Comparison of ENCODE assay signal across 1 cellular context in the genomic region with DNA sequence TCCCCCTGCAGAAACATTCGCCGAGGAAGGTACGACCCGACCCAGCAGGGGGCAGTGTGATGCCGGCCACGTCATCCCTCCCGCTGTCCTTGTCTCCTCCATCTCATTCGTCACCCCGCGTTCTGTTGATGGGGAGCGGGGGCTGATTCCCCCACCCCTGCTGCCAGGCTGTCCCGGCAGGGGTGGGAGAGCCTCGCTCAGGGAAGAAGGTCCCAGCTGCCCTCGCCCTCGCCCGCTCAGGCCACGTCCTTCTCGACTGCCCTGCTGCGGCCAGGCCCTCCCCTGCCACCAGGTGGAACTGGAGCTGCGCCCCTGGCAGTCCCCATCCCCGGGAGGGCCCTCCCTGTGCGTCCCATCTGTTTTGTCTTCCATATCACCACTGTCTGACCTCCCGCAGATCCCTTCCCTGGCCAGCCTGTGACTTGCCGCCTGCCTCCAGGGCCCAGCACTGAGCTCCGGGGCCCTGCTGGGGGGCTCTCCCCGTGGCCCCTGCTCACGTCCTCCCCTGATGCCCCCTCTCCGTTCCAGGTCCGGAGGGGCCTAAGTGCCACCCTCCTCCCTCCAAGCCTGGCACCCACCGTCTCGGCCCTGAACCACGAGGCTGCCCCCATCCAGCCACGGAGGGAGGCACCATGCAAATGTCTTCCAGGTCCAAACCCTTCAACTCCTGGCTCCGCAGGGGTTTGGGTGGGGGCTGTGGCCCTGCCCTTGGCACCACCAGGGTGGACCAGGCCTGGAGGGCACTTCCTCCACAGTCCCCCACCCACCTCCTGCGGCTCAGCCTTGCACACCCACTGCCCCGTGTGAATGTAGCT.
A peak's percentile ranks its signal among the peaks of the same experiment; 100 is the strongest.
TF ChIP-seq lines count a peak whose summit lies in the region.

No MANE protein-coding gene starts in this region.

TF ChIP-seq in K562, 482 proteins besides CTCF, POLR2A, EP300 and RAD21 (continued from another document and continues in another):
- TF ChIP-seq, protein P1, sequence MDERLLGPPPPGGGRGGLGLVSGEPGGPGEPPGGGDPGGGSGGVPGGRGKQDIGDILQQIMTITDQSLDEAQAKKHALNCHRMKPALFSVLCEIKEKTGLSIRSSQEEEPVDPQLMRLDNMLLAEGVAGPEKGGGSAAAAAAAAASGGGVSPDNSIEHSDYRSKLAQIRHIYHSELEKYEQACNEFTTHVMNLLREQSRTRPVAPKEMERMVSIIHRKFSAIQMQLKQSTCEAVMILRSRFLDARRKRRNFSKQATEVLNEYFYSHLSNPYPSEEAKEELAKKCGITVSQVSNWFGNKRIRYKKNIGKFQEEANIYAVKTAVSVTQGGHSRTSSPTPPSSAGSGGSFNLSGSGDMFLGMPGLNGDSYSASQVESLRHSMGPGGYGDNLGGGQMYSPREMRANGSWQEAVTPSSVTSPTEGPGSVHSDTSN (CRISPR knock-in tag; IDR thresholded peaks at IDR 0.05; ENCODE audit: low read depth), result no peak
- TF ChIP-seq, protein P1 (tag; conservative IDR thresholded peaks at IDR 0.05; ENCODE audit: low read depth), result no peak
- TF ChIP-seq ILF3 (IDR thresholded peaks at IDR 0.05; ENCODE audit: borderline replicate concordance) (no peak), HDAC2 (IDR thresholded peaks at IDR 0.05) (peak; percentile 66; the same call in 1 of the 2 replicates), WHSC1 (IDR thresholded peaks at IDR 0.05; ENCODE audit: low read length) (no peak), NCOA4 (IDR thresholded peaks at IDR 0.05; ENCODE audit: partially characterized antibody) (no peak), CXXC5 (CRISPR knock-in tag; IDR thresholded peaks at IDR 0.05) (peak; percentile 64), MEF2D (tag; conservative IDR thresholded peaks at IDR 0.05; ENCODE audit: low read depth) (no peak), CBFB (CRISPR knock-in tag; IDR thresholded peaks at IDR 0.05) (no peak), GTF2E2 (tag; IDR thresholded peaks at IDR 0.05) (no peak), ZNF766 (CRISPR knock-in tag; conservative IDR thresholded peaks at IDR 0.05) (no peak), MYC (IDR thresholded peaks at IDR 0.05; ENCODE audit: low read depth, low read length) (no peak), MYC (CRISPR knock-in tag; IDR thresholded peaks at IDR 0.05; ENCODE audit: borderline replicate concordance, low read depth) (no peak), CEBPG (CRISPR knock-in tag; IDR thresholded peaks at IDR 0.05) (no peak), CEBPG (tag; conservative IDR thresholded peaks at IDR 0.05 in 1 of 2, IDR thresholded peaks at IDR 0.05 in 1 of 2) (no peak), SIX5 (IDR thresholded peaks at IDR 0.05; ENCODE audit: borderline replicate concordance in 1 of 2, insufficient read depth in 1 of 2, low read depth in 1 of 2, low read length in 2 of 2) (no peak), ZNF3 (CRISPR knock-in tag; IDR thresholded peaks at IDR 0.05) (no peak), ZNF644 (tag; IDR thresholded peaks at IDR 0.05; ENCODE audit: low read depth) (no peak), SMAD2 (IDR thresholded peaks at IDR 0.05; ENCODE audit: low read depth, low read length) (no peak), KLF10 (CRISPR knock-in tag; IDR thresholded peaks at IDR 0.05) (no peak), YBX1 (IDR thresholded peaks at IDR 0.05) (no peak), ZNF408 (CRISPR knock-in tag; IDR thresholded peaks at IDR 0.05; ENCODE audit: low read depth) (no peak), RBM39 (optimal IDR thresholded peaks at IDR 0.05; ENCODE audit: low read depth, low read length) (no peak), XRCC3 (IDR thresholded peaks at IDR 0.05) (no peak), HDGF (IDR thresholded peaks at IDR 0.05) (no peak), ZNF174 (CRISPR knock-in tag; IDR thresholded peaks at IDR 0.05) (no peak), PML (IDR thresholded peaks at IDR 0.05; ENCODE audit: low read length) (0 out of 2 replicates have a peak, but pooled peaks have one; percentile 0), RFX1 (IDR thresholded peaks at IDR 0.05) (no peak)
- TF ChIP-seq, protein P2, sequence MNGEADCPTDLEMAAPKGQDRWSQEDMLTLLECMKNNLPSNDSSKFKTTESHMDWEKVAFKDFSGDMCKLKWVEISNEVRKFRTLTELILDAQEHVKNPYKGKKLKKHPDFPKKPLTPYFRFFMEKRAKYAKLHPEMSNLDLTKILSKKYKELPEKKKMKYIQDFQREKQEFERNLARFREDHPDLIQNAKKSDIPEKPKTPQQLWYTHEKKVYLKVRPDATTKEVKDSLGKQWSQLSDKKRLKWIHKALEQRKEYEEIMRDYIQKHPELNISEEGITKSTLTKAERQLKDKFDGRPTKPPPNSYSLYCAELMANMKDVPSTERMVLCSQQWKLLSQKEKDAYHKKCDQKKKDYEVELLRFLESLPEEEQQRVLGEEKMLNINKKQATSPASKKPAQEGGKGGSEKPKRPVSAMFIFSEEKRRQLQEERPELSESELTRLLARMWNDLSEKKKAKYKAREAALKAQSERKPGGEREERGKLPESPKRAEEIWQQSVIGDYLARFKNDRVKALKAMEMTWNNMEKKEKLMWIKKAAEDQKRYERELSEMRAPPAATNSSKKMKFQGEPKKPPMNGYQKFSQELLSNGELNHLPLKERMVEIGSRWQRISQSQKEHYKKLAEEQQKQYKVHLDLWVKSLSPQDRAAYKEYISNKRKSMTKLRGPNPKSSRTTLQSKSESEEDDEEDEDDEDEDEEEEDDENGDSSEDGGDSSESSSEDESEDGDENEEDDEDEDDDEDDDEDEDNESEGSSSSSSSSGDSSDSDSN (IDR thresholded peaks at IDR 0.05; ENCODE audit: borderline replicate concordance in 1 of 2, low read depth in 2 of 2, low read length in 2 of 2), result no peak
- TF ChIP-seq, protein P3, sequence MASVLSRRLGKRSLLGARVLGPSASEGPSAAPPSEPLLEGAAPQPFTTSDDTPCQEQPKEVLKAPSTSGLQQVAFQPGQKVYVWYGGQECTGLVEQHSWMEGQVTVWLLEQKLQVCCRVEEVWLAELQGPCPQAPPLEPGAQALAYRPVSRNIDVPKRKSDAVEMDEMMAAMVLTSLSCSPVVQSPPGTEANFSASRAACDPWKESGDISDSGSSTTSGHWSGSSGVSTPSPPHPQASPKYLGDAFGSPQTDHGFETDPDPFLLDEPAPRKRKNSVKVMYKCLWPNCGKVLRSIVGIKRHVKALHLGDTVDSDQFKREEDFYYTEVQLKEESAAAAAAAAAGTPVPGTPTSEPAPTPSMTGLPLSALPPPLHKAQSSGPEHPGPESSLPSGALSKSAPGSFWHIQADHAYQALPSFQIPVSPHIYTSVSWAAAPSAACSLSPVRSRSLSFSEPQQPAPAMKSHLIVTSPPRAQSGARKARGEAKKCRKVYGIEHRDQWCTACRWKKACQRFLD (CRISPR knock-in tag; IDR thresholded peaks at IDR 0.05), result no peak
- TF ChIP-seq, protein P4, sequence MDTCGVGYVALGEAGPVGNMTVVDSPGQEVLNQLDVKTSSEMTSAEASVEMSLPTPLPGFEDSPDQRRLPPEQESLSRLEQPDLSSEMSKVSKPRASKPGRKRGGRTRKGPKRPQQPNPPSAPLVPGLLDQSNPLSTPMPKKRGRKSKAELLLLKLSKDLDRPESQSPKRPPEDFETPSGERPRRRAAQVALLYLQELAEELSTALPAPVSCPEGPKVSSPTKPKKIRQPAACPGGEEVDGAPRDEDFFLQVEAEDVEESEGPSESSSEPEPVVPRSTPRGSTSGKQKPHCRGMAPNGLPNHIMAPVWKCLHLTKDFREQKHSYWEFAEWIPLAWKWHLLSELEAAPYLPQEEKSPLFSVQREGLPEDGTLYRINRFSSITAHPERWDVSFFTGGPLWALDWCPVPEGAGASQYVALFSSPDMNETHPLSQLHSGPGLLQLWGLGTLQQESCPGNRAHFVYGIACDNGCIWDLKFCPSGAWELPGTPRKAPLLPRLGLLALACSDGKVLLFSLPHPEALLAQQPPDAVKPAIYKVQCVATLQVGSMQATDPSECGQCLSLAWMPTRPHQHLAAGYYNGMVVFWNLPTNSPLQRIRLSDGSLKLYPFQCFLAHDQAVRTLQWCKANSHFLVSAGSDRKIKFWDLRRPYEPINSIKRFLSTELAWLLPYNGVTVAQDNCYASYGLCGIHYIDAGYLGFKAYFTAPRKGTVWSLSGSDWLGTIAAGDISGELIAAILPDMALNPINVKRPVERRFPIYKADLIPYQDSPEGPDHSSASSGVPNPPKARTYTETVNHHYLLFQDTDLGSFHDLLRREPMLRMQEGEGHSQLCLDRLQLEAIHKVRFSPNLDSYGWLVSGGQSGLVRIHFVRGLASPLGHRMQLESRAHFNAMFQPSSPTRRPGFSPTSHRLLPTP (IDR thresholded peaks at IDR 0.05; ENCODE audit: borderline replicate concordance, extremely low read depth, insufficient read length), result no peak
- TF ChIP-seq, protein P5, sequence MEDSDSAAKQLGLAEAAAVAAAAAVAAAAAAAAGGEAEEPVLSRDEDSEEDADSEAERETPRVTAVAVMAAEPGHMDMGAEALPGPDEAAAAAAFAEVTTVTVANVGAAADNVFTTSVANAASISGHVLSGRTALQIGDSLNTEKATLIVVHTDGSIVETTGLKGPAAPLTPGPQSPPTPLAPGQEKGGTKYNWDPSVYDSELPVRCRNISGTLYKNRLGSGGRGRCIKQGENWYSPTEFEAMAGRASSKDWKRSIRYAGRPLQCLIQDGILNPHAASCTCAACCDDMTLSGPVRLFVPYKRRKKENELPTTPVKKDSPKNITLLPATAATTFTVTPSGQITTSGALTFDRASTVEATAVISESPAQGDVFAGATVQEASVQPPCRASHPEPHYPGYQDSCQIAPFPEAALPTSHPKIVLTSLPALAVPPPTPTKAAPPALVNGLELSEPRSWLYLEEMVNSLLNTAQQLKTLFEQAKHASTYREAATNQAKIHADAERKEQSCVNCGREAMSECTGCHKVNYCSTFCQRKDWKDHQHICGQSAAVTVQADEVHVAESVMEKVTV (CRISPR knock-in tag; IDR thresholded peaks at IDR 0.05), result no peak
- TF ChIP-seq, protein P6, sequence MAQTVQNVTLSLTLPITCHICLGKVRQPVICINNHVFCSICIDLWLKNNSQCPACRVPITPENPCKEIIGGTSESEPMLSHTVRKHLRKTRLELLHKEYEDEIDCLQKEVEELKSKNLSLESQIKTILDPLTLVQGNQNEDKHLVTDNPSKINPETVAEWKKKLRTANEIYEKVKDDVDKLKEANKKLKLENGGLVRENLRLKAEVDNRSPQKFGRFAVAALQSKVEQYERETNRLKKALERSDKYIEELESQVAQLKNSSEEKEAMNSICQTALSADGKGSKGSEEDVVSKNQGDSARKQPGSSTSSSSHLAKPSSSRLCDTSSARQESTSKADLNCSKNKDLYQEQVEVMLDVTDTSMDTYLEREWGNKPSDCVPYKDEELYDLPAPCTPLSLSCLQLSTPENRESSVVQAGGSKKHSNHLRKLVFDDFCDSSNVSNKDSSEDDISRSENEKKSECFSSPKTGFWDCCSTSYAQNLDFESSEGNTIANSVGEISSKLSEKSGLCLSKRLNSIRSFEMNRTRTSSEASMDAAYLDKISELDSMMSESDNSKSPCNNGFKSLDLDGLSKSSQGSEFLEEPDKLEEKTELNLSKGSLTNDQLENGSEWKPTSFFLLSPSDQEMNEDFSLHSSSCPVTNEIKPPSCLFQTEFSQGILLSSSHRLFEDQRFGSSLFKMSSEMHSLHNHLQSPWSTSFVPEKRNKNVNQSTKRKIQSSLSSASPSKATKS (CRISPR knock-in tag; IDR thresholded peaks at IDR 0.05), result no peak
- TF ChIP-seq, protein P7, sequence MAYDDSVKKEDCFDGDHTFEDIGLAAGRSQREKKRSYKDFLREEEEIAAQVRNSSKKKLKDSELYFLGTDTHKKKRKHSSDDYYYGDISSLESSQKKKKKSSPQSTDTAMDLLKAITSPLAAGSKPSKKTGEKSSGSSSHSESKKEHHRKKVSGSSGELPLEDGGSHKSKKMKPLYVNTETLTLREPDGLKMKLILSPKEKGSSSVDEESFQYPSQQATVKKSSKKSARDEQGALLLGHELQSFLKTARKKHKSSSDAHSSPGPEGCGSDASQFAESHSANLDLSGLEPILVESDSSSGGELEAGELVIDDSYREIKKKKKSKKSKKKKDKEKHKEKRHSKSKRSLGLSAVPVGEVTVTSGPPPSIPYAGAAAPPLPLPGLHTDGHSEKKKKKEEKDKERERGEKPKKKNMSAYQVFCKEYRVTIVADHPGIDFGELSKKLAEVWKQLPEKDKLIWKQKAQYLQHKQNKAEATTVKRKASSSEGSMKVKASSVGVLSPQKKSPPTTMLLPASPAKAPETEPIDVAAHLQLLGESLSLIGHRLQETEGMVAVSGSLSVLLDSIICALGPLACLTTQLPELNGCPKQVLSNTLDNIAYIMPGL (CRISPR knock-in tag; IDR thresholded peaks at IDR 0.05), result no peak
- TF ChIP-seq, protein P8, sequence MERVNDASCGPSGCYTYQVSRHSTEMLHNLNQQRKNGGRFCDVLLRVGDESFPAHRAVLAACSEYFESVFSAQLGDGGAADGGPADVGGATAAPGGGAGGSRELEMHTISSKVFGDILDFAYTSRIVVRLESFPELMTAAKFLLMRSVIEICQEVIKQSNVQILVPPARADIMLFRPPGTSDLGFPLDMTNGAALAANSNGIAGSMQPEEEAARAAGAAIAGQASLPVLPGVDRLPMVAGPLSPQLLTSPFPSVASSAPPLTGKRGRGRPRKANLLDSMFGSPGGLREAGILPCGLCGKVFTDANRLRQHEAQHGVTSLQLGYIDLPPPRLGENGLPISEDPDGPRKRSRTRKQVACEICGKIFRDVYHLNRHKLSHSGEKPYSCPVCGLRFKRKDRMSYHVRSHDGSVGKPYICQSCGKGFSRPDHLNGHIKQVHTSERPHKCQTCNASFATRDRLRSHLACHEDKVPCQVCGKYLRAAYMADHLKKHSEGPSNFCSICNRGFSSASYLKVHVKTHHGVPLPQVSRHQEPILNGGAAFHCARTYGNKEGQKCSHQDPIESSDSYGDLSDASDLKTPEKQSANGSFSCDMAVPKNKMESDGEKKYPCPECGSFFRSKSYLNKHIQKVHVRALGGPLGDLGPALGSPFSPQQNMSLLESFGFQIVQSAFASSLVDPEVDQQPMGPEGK (CRISPR knock-in tag; IDR thresholded peaks at IDR 0.05; ENCODE audit: borderline replicate concordance), result no peak
- TF ChIP-seq, protein P9, sequence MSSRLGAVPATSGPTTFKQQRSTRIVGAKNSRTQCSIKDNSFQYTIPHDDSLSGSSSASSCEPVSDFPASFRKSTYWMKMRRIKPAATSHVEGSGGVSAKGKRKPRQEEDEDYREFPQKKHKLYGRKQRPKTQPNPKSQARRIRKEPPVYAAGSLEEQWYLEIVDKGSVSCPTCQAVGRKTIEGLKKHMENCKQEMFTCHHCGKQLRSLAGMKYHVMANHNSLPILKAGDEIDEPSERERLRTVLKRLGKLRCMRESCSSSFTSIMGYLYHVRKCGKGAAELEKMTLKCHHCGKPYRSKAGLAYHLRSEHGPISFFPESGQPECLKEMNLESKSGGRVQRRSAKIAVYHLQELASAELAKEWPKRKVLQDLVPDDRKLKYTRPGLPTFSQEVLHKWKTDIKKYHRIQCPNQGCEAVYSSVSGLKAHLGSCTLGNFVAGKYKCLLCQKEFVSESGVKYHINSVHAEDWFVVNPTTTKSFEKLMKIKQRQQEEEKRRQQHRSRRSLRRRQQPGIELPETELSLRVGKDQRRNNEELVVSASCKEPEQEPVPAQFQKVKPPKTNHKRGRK (tag; IDR thresholded peaks at IDR 0.05), result no peak
- TF ChIP-seq, protein P10, sequence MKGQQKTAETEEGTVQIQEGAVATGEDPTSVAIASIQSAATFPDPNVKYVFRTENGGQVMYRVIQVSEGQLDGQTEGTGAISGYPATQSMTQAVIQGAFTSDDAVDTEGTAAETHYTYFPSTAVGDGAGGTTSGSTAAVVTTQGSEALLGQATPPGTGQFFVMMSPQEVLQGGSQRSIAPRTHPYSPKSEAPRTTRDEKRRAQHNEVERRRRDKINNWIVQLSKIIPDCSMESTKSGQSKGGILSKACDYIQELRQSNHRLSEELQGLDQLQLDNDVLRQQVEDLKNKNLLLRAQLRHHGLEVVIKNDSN (CRISPR knock-in tag; IDR thresholded peaks at IDR 0.05), result no peak
